1 cellular context compared by ENCODE assay signal in genomic region chr10:99659031-99659867, GRCh38.
TF ChIP-seq lines count a peak whose summit lies in the region.

TSS of gene ENTPD7 (plus strand) at chr10:99659509. CDS start at chr10:99659957, 448 bp downstream.

TF ChIP-seq in HepG2, 621 proteins besides CTCF, POLR2A, EP300 and RAD21 (continued from another document and continues in another):
- TF ChIP-seq SNAPC4 (CRISPR knock-in tag; IDR thresholded peaks at IDR 0.05) (0 out of 2 replicates have a peak, but pooled peaks have one; percentile 23), TCF7L2 (IDR thresholded peaks at IDR 0.05; ENCODE audit: low read depth, low read length) (no peak), ZNF616 (CRISPR knock-in tag; IDR thresholded peaks at IDR 0.05; ENCODE audit: low read depth) (no peak), RFX3 (CRISPR knock-in tag; IDR thresholded peaks at IDR 0.05) (peak; percentile 87), MXD3 (CRISPR knock-in tag; IDR thresholded peaks at IDR 0.05) (peak; percentile 41; the same call in 1 of the 2 replicates), BRD4 (CRISPR knock-in tag; IDR thresholded peaks at IDR 0.05) (0 out of 2 replicates have a peak, but pooled peaks have one; percentile 49), ZBTB1 (CRISPR knock-in tag; IDR thresholded peaks at IDR 0.05; ENCODE audit: borderline replicate concordance) (no peak), ZFP36L2 (CRISPR knock-in tag; IDR thresholded peaks at IDR 0.05) (no peak), ZNF563 (CRISPR knock-in tag; IDR thresholded peaks at IDR 0.05) (no peak), ZNF740 (CRISPR knock-in tag; IDR thresholded peaks at IDR 0.05) (no peak), BCL3 (CRISPR knock-in tag; IDR thresholded peaks at IDR 0.05) (no peak; the same call in 1 of the 2 replicates), FOXP1 (IDR thresholded peaks at IDR 0.05) (no peak), FOXP1 (CRISPR knock-in tag; IDR thresholded peaks at IDR 0.05) (no peak), ZBED4 (CRISPR knock-in tag; IDR thresholded peaks at IDR 0.05; ENCODE audit: borderline replicate concordance) (peak; percentile 40; the same call in 1 of the 2 replicates), ZNF275 (CRISPR knock-in tag; IDR thresholded peaks at IDR 0.05; ENCODE audit: borderline replicate concordance) (no peak), ZNF703 (CRISPR knock-in tag; IDR thresholded peaks at IDR 0.05; ENCODE audit: borderline replicate concordance) (no peak), CHD2 (IDR thresholded peaks at IDR 0.05; ENCODE audit: low read depth, low read length) (no peak), NR0B2 (CRISPR knock-in tag; IDR thresholded peaks at IDR 0.05) (no peak), HIC2 (CRISPR knock-in tag; IDR thresholded peaks at IDR 0.05; ENCODE audit: low read depth) (no peak), ZNF558 (CRISPR knock-in tag; IDR thresholded peaks at IDR 0.05; ENCODE audit: borderline replicate concordance) (no peak), JUNB (CRISPR knock-in tag; IDR thresholded peaks at IDR 0.05; ENCODE audit: borderline replicate concordance) (no peak), ZFP41 (CRISPR knock-in tag; IDR thresholded peaks at IDR 0.05; ENCODE audit: borderline replicate concordance) (no peak), PREB (CRISPR knock-in tag; IDR thresholded peaks at IDR 0.05) (no peak), ZNF839 (CRISPR knock-in tag; IDR thresholded peaks at IDR 0.05; ENCODE audit: borderline replicate concordance) (no peak), NFE2L1 (CRISPR knock-in tag; IDR thresholded peaks at IDR 0.05; ENCODE audit: borderline replicate concordance) (0 out of 2 replicates have a peak, but pooled peaks have one; percentile 5), ZNF639 (CRISPR knock-in tag; conservative IDR thresholded peaks at IDR 0.05) (no peak), NBN (conservative IDR thresholded peaks at IDR 0.05) (no peak), ZNF784 (CRISPR knock-in tag; IDR thresholded peaks at IDR 0.05; ENCODE audit: borderline replicate concordance) (no peak), AGO2 (optimal IDR thresholded peaks at IDR 0.05; ENCODE audit: low read depth, low read length) (peak; percentile 67), HMGA1 (CRISPR knock-in tag; conservative IDR thresholded peaks at IDR 0.05) (no peak), MAFG (CRISPR knock-in tag; IDR thresholded peaks at IDR 0.05) (no peak), MNT (IDR thresholded peaks at IDR 0.05) (peak; percentile 71), ZUFSP (CRISPR knock-in tag; IDR thresholded peaks at IDR 0.05; ENCODE audit: borderline replicate concordance) (no peak), HMG20B (CRISPR knock-in tag; conservative IDR thresholded peaks at IDR 0.05) (no peak), ZNF121 (CRISPR knock-in tag; IDR thresholded peaks at IDR 0.05) (peak; percentile 72; the same call in 1 of the 2 replicates), ZKSCAN8 (CRISPR knock-in tag; IDR thresholded peaks at IDR 0.05; ENCODE audit: borderline replicate concordance) (no peak; the same call in 1 of the 2 replicates)
